Comparison of ENCODE assay signal across 18 cellular contexts in genomic region chr14:72513346-72513745, GRCh38.
DNase-seq lines count a peak whose midpoint lies in the region; ATAC-seq and TF ChIP-seq lines count a peak whose summit lies in the region.
"Had no signal": no experiment of that assay in that cellular context is flagged by ENCODE, and none has a peak within 500 bp of the region (broad histone marks: within the 10 kb centered on the region; RNA-seq: fewer than 3 reads in every experiment).

No MANE protein-coding gene starts in this region.

- no peaks in the 10 kb centered on the region for H3K36me3 ChIP-seq in KMS-11 (ENCODE audit: insufficient read depth)
- H3K36me3 ChIP-seq: BE2C, HAP-1 had no signal

- POLR2A ChIA-PET in activated CD8-positive, alpha-beta T cell treated with anti-CD3 and anti-CD28 coated beads, Interleukin-2, amount 10 ng/mL, durations not matched to agents 7 days and 5 days (lab: Charles Lee), result interaction anchor here (0.6 kb wide), 1 partner anchor 19 kb away, joined by 3 read pairs; no protein-coding TSS in a partner anchor
- POLR2A ChIA-PET in activated CD8-positive, alpha-beta T cell treated with anti-CD3 and anti-CD28 coated beads for 36 hours (lab: Charles Lee), result no interaction called here

- H3K36me3 Mint-ChIP-seq in activated CD8-positive, alpha-beta T cell treated with anti-CD3 and anti-CD28 coated beads, Interleukin-2, amount 10 ng/mL, durations not matched to agents 7 days and 5 days (ENCODE audit: low read depth), result no peaks in the 10 kb centered on the region
- no peaks in the 10 kb centered on the region for H3K36me3 Mint-ChIP-seq in activated CD8-positive, alpha-beta T cell treated with anti-CD3 and anti-CD28 coated beads for 36 hours (ENCODE audit: low read depth)
- no peaks in the 10 kb centered on the region for H3K36me3 Mint-ChIP-seq in osteocyte (ENCODE audit: unreplicated experiment)
- peaks cover 10% of the 10 kb centered on the region for H3K36me3 Mint-ChIP-seq in effector memory CD8-positive, alpha-beta T cell (ENCODE audit: insufficient read depth)
- H3K36me3 Mint-ChIP-seq: CD4-positive, alpha-beta memory T cell had no signal

- H3K27me3 ChIP-seq in KMS-11 (ENCODE audit: insufficient read depth, low read depth), result no peaks in the 10 kb centered on the region

- peaks cover 75% of the 10 kb centered on the region for H3K4me1 ChIP-seq in KMS-11 (ENCODE audit: low read depth, poor library complexity, severe bottlenecking)
- H3K4me1 ChIP-seq: BE2C, HAP-1 had no signal

- H3K27me3 Mint-ChIP-seq in activated CD8-positive, alpha-beta T cell treated with anti-CD3 and anti-CD28 coated beads, Interleukin-2, amount 10 ng/mL, durations not matched to agents 7 days and 5 days (ENCODE audit: low read depth), result peaks cover 26% of the 10 kb centered on the region
- peaks cover 15% of the 10 kb centered on the region for H3K27me3 Mint-ChIP-seq in activated CD8-positive, alpha-beta T cell treated with anti-CD3 and anti-CD28 coated beads for 36 hours
- H3K27me3 Mint-ChIP-seq in osteocyte (ENCODE audit: unreplicated experiment), result peaks cover 35% of the 10 kb centered on the region
- H3K27me3 Mint-ChIP-seq in effector memory CD8-positive, alpha-beta T cell, result peaks cover 33 to 39% of the 10 kb centered on the region in 2 donors

- no peak overlapping the region for H3K9ac ChIP-seq in KMS-11

- no peak for DNase-seq in activated CD8-positive, alpha-beta T cell treated with anti-CD3 and anti-CD28 coated beads, Interleukin-2, amount 10 ng/mL, durations not matched to agents 7 days and 5 days
- no peak for DNase-seq in activated CD8-positive, alpha-beta T cell treated with anti-CD3 and anti-CD28 coated beads for 36 hours
- DNase-seq in cerebellar cortex (ENCODE audit: low spot score), result peak; percentile 3
- peak; percentile 53 for DNase-seq in osteocyte (ENCODE audit: extremely low spot score, unreplicated experiment)
- DNase-seq in CD1c-positive myeloid dendritic cell (ENCODE audit: extremely low spot score), result no peak
- no peak for DNase-seq in effector memory CD8-positive, alpha-beta T cell
- DNase-seq: BE2C; CD4-positive, alpha-beta memory T cell; GF-D8; NCI-H187; NCI-H2107; NCI-H510A; NCI-H774; SIG-M5 had no signal

- CTCF ChIA-PET in activated CD8-positive, alpha-beta T cell treated with anti-CD3 and anti-CD28 coated beads, Interleukin-2, amount 10 ng/mL, durations not matched to agents 7 days and 5 days (lab: Charles Lee), result interaction anchor here (0.6 to 9.8 kb wide), 44 partner anchors 8 to 545 kb away, joined by 3 to 209 read pairs (median 5); partner anchors contain the start of genes DCAF4, DPF3 and RBM25
- CTCF ChIA-PET in activated CD8-positive, alpha-beta T cell treated with anti-CD3 and anti-CD28 coated beads for 36 hours (lab: Charles Lee), result interaction anchor here (0.9 to 9.7 kb wide), 22 partner anchors 8 to 435 kb away, joined by 3 to 164 read pairs (median 4); partner anchors contain the start of gene DPF3

- H3K27ac Mint-ChIP-seq in activated CD8-positive, alpha-beta T cell treated with anti-CD3 and anti-CD28 coated beads, Interleukin-2, amount 10 ng/mL, durations not matched to agents 7 days and 5 days, result peak overlapping the region; percentile 67
- H3K27ac Mint-ChIP-seq in activated CD8-positive, alpha-beta T cell treated with anti-CD3 and anti-CD28 coated beads for 36 hours, result no peak overlapping the region
- H3K27ac Mint-ChIP-seq in osteocyte (ENCODE audit: unreplicated experiment), result no peak overlapping the region
- no peak overlapping the region for H3K27ac Mint-ChIP-seq in effector memory CD8-positive, alpha-beta T cell
- H3K27ac Mint-ChIP-seq: CD4-positive, alpha-beta memory T cell had no signal

- intact Hi-C loops in activated CD8-positive, alpha-beta T cell treated with anti-CD3 and anti-CD28 coated beads for 36 hours (cut with micrococcal nuclease), result loop anchor here (10.0 kb wide), 1 partner anchor 201 kb away; no protein-coding TSS in a partner anchor

- H3K4me3 ChIP-seq in KMS-11 (IDR thresholded peaks at IDR 0.05; ENCODE audit: insufficient read depth, low read depth, low read length), result no peak overlapping the region
- H3K4me3 ChIP-seq: HAP-1, K562 had no signal

- H3K4me2 ChIP-seq in KMS-11, result peak overlapping the region; percentile 43; the same call in 1 of the 2 replicates

- H3K4me3 Mint-ChIP-seq in activated CD8-positive, alpha-beta T cell treated with anti-CD3 and anti-CD28 coated beads, Interleukin-2, amount 10 ng/mL, durations not matched to agents 7 days and 5 days, result no peak overlapping the region
- no peak overlapping the region for H3K4me3 Mint-ChIP-seq in activated CD8-positive, alpha-beta T cell treated with anti-CD3 and anti-CD28 coated beads for 36 hours
- no peak overlapping the region for H3K4me3 Mint-ChIP-seq in osteocyte (ENCODE audit: unreplicated experiment)
- no peak overlapping the region for H3K4me3 Mint-ChIP-seq in effector memory CD8-positive, alpha-beta T cell
- H3K4me3 Mint-ChIP-seq: CD4-positive, alpha-beta memory T cell had no signal

- no peak for ATAC-seq in activated CD8-positive, alpha-beta T cell treated with anti-CD3 and anti-CD28 coated beads, Interleukin-2, amount 10 ng/mL, durations not matched to agents 7 days and 5 days
- ATAC-seq in activated CD8-positive, alpha-beta T cell treated with anti-CD3 and anti-CD28 coated beads for 36 hours, result no peak
- ATAC-seq in HG03520 (IDR thresholded peaks at IDR 0.05; ENCODE audit: unreplicated experiment), result no peak
- ATAC-seq in effector memory CD8-positive, alpha-beta T cell (replicated peaks), result no peak

- peaks cover 61% of the 10 kb centered on the region for H3K4me1 Mint-ChIP-seq in activated CD8-positive, alpha-beta T cell treated with anti-CD3 and anti-CD28 coated beads, Interleukin-2, amount 10 ng/mL, durations not matched to agents 7 days and 5 days (ENCODE audit: low read depth)
- H3K4me1 Mint-ChIP-seq in activated CD8-positive, alpha-beta T cell treated with anti-CD3 and anti-CD28 coated beads for 36 hours (ENCODE audit: low read depth), result peaks cover 17% of the 10 kb centered on the region
- H3K4me1 Mint-ChIP-seq in osteocyte (ENCODE audit: unreplicated experiment), result peaks cover 8% of the 10 kb centered on the region
- H3K4me1 Mint-ChIP-seq in effector memory CD8-positive, alpha-beta T cell (ENCODE audit: low read depth in 2 of 2), result peaks cover 17 to 20% of the 10 kb centered on the region in 2 donors

- TF ChIP-seq CTCF in activated CD8-positive, alpha-beta T cell treated with anti-CD3 and anti-CD28 coated beads for 36 hours (IDR thresholded peaks at IDR 0.05), result no peak
- TF ChIP-seq CTCF in KMS-11 (conservative IDR thresholded peaks at IDR 0.05; ENCODE audit: low read depth, low read length), result no peak
- no peak for TF ChIP-seq CTCF in osteocyte (IDR thresholded peaks at IDR 0.05)

- H3K9me3 Mint-ChIP-seq in activated CD8-positive, alpha-beta T cell treated with anti-CD3 and anti-CD28 coated beads, Interleukin-2, amount 10 ng/mL, durations not matched to agents 7 days and 5 days (ENCODE audit: insufficient read depth), result no peaks in the 10 kb centered on the region
- H3K9me3 Mint-ChIP-seq in activated CD8-positive, alpha-beta T cell treated with anti-CD3 and anti-CD28 coated beads for 36 hours, result no peaks in the 10 kb centered on the region
- no peaks in the 10 kb centered on the region for H3K9me3 Mint-ChIP-seq in osteocyte (ENCODE audit: unreplicated experiment)
- no peaks in the 10 kb centered on the region for H3K9me3 Mint-ChIP-seq in effector memory CD8-positive, alpha-beta T cell
- H3K9me3 Mint-ChIP-seq: CD4-positive, alpha-beta memory T cell had no signal

- no peaks in the 10 kb centered on the region for H3K79me2 ChIP-seq in KMS-11 (ENCODE audit: insufficient read depth, low read depth)

- no peaks in the 10 kb centered on the region for H4K20me1 ChIP-seq in KMS-11 (ENCODE audit: insufficient read depth)

- H2AFZ ChIP-seq in KMS-11 (ENCODE audit: low read depth), result 0 out of 2 replicates have a peak overlapping the region, but pooled peaks have one; percentile 2

- peak overlapping the region; percentile 49 for H3K27ac ChIP-seq in KMS-11

Comparison
In these comparisons a context has a peak if more than half of its experiments do, and no peak if none do; other contexts are left out.
1. DNase-seq: peak in cerebellar cortex (single experiment) and osteocyte (single experiment); none in activated CD8-positive, alpha-beta T cell treated with anti-CD3 and anti-CD28 coated beads, Interleukin-2, amount 10 ng/mL, durations not matched to agents 7 days and 5 days (single experiment), activated CD8-positive, alpha-beta T cell treated with anti-CD3 and anti-CD28 coated beads for 36 hours (single experiment), CD1c-positive myeloid dendritic cell (single experiment) and effector memory CD8-positive, alpha-beta T cell (0 of 3).